6 cellular contexts compared by ENCODE assay signal in genomic region chr3:125975245-125976015, GRCh38. TPM values are rescaled to one million over a fixed set of nuclear protein-coding genes. Genes with fewer than 3 reads are reported as not detected.
"Had no signal": no experiment of that assay in that cellular context is flagged by ENCODE, and none has a peak within 500 bp of the region (broad histone marks: within the 10 kb centered on the region; RNA-seq: fewer than 3 reads in every experiment).

No MANE protein-coding gene starts in this region.

RNA-seq across cellular contexts. Expression of gene ROPN1B, which starts 6.5 kb away (rescaled TPM):
- total RNA-seq: colonic mucosa; dermis blood vessel endothelial cell; fibroblast of lung; foreskin keratinocyte; natural killer cell treated with Interleukin-12 subunit alpha and Interleukin-12 subunit beta and Interleukin-15 and Interleukin-18, amount 100 ng/mL, for 72 hours; renal cortical epithelial cell had no signal
- polyA plus RNA-seq: fibroblast of lung had no signal
